ENCODE assay signal across 21 cellular contexts in the genomic region with DNA sequence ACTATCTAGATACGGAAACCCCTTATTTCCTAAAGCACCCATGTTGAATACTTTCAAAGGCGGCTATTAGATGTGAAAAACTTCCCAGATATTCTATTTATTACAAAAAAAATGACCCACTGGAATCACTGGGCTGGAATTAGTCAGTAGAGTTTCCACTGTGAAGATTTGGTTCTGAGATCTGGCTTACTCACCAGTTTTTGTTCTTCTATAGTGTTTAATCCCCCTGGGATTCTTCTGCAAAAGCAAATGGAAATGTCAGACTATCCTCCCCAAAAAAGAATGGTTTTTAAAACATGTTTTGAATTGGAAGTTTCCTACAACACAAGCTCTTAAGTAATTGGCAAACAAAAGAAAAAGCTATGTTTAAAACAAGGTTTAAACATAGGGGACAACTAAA.
"Had no signal": no experiment of that assay in that cellular context is flagged by ENCODE, and none has a peak within 500 bp of the region (broad histone marks: within the 10 kb centered on the region; RNA-seq: fewer than 3 reads in every experiment).

No MANE protein-coding gene starts in this region.

- H3K4me3 ChIP-seq: cardiac muscle cell, hepatocyte, left lung, ovary, prostate gland, tibial artery had no signal

- ATAC-seq: activated CD4-positive, CD25-positive, alpha-beta regulatory T cell treated with anti-CD3 and anti-CD28 coated beads, Interleukin-2, amount 50 U/mL, for 24 hours; activated CD8-positive, alpha-beta memory T cell treated with anti-CD3 and anti-CD28 coated beads, Interleukin-2, amount 10 ng/mL, durations not matched to agents 7 days and 5 days; activated CD8-positive, alpha-beta T cell treated with anti-CD3 and anti-CD28 coated beads for 36 hours; left lung; natural killer cell had no signal

- H3K9me3 ChIP-seq: left lung, ovary, prostate gland, tibial artery had no signal

- H3K36me3 ChIP-seq: cardiac muscle cell, left lung, ovary, prostate gland, tibial artery had no signal

- DNase-seq: activated CD4-positive, alpha-beta T cell treated with anti-CD3 and anti-CD28 coated beads, Interleukin-2, amount 10 ng/mL, durations not matched to agents 24 days and 14 days; activated CD8-positive, alpha-beta memory T cell treated with anti-CD3 and anti-CD28 coated beads, Interleukin-2, amount 10 ng/mL, durations not matched to agents 7 days and 5 days; activated CD8-positive, alpha-beta T cell treated with anti-CD3 and anti-CD28 coated beads for 36 hours; activated effector memory CD4-positive, alpha-beta T cell treated with anti-CD3 and anti-CD28 coated beads, Interleukin-2, amount 50 U/mL, for 16 hours; activated naive CD4-positive, alpha-beta T cell treated with anti-CD3 and anti-CD28 coated beads, Interleukin-2, amount 10 ng/mL, durations not matched to agents 7 days and 5 days; activated T-cell treated with anti-CD3 and anti-CD28 coated beads for 4 hours; effector CD4-positive, alpha-beta T cell; erythroblast; immature natural killer cell; left lung; mammary epithelial cell; midbrain; natural killer cell; ovary; stimulated activated CD4-positive, alpha-beta T cell treated with anti-CD3 and anti-CD28 coated beads, Interleukin-1b, Interleukin-23, amount 100 ng/mL, for 48 hours; tibial artery had no signal

- H2AFZ ChIP-seq: hepatocyte had no signal

- H3K4me2 ChIP-seq: hepatocyte had no signal

- H3K27me3 ChIP-seq: cardiac muscle cell, hepatocyte, left lung, ovary, tibial artery had no signal

- H3K4me1 ChIP-seq: prostate gland had no signal

- H3K27ac ChIP-seq: cardiac muscle cell, hepatocyte, left lung, ovary, prostate gland, tibial artery, VCaP had no signal
